In genomic region chr9:136241540-136241939, GRCh38 we compare ENCODE assay signal across 16 cellular contexts. TPM values are rescaled to one million over a fixed set of nuclear protein-coding genes. Genes with fewer than 3 reads are reported as not detected.
DNase-seq lines count a peak whose midpoint lies in the region; ATAC-seq and TF ChIP-seq lines count a peak whose summit lies in the region.
"Had no signal": no experiment of that assay in that cellular context is flagged by ENCODE, and none has a peak within 500 bp of the region (broad histone marks: within the 10 kb centered on the region; RNA-seq: fewer than 3 reads in every experiment).

No MANE protein-coding gene starts in this region.

- no peaks in the 10 kb centered on the region for H3K9me2 ChIP-seq in Loucy (replicated peaks; ENCODE audit: low read depth, low read length)

- H2AFZ ChIP-seq in Loucy (ENCODE audit: low read length), result no peak overlapping the region
- H2AFZ ChIP-seq: PC-9 had no signal

- H3K9me3 Mint-ChIP-seq in T-helper 1 cell treated with Interleukin-12 subunit alpha and Interleukin-12 subunit beta and Interleukin-4 antibody, amounts not matched to agents 30 μg/mL and 1 μg/mL, for 36 hours, result no peaks in the 10 kb centered on the region
- H3K9me3 Mint-ChIP-seq in brain, result no peaks in the 10 kb centered on the region
- H3K9me3 Mint-ChIP-seq in stimulated activated memory B cell treated with anti-CD40 and anti-IgM and Interleukin-4, amounts not matched to agents 10 μg/mL and 1 μg/mL and 100 μg/mL, for 72 hours, result no peaks in the 10 kb centered on the region
- H3K9me3 Mint-ChIP-seq: T-cell had no signal

- H3K79me2 ChIP-seq in Loucy (ENCODE audit: insufficient read depth, low read length), result peaks cover 86% of the 10 kb centered on the region

- peak overlapping the region; percentile 75 for H3K9ac ChIP-seq in Loucy (ENCODE audit: low read depth, low read length, poor library complexity, severe bottlenecking)

- no peak for ATAC-seq in stimulated activated memory B cell treated with anti-CD40 and anti-IgM and Interleukin-4, amounts not matched to agents 10 μg/mL and 1 μg/mL and 100 μg/mL, for 72 hours
- ATAC-seq in HG02623 (IDR thresholded peaks at IDR 0.05; ENCODE audit: unreplicated experiment), result no peak
- ATAC-seq in HG03097 (IDR thresholded peaks at IDR 0.05; ENCODE audit: low FRiP score, unreplicated experiment), result no peak
- ATAC-seq: HCT116, T-cell had no signal

- no peak overlapping the region for H3K4me3 ChIP-seq in Loucy (ENCODE audit: low read length, poor library complexity, severe bottlenecking)
- H3K4me3 ChIP-seq: PC-9 had no signal

- peaks cover 5% of the 10 kb centered on the region; the same call in 1 of the 2 replicates for H3K36me3 ChIP-seq in Loucy (ENCODE audit: insufficient read depth, low read length)

- H3K4me3 Mint-ChIP-seq in T-helper 1 cell treated with Interleukin-12 subunit alpha and Interleukin-12 subunit beta and Interleukin-4 antibody, amounts not matched to agents 30 μg/mL and 1 μg/mL, for 36 hours, result no peak overlapping the region
- peak overlapping the region in 2 of 5 experiments; percentile 27 to 90 for H3K4me3 Mint-ChIP-seq in brain
- H3K4me3 Mint-ChIP-seq in stimulated activated memory B cell treated with anti-CD40 and anti-IgM and Interleukin-4, amounts not matched to agents 10 μg/mL and 1 μg/mL and 100 μg/mL, for 72 hours, result peak overlapping the region; percentile 33
- H3K4me3 Mint-ChIP-seq: T-cell had no signal

- H3K27me3 ChIP-seq in Loucy (ENCODE audit: insufficient read depth, low read length, poor library complexity, severe bottlenecking), result no peaks in the 10 kb centered on the region

- no peak for TF ChIP-seq CTCF in Loucy (conservative IDR thresholded peaks at IDR 0.05; ENCODE audit: low read length)
- TF ChIP-seq CTCF in brain (conservative IDR thresholded peaks at IDR 0.05), result no peak

- H3K4me1 ChIP-seq in Loucy (ENCODE audit: insufficient read depth, low read length, poor library complexity, severe bottlenecking), result peaks cover 73% of the 10 kb centered on the region

- no peaks in the 10 kb centered on the region for H3K27me3 Mint-ChIP-seq in T-helper 1 cell treated with Interleukin-12 subunit alpha and Interleukin-12 subunit beta and Interleukin-4 antibody, amounts not matched to agents 30 μg/mL and 1 μg/mL, for 36 hours (ENCODE audit: low read depth)
- no peaks in the 10 kb centered on the region for H3K27me3 Mint-ChIP-seq in brain
- H3K27me3 Mint-ChIP-seq in stimulated activated memory B cell treated with anti-CD40 and anti-IgM and Interleukin-4, amounts not matched to agents 10 μg/mL and 1 μg/mL and 100 μg/mL, for 72 hours, result no peaks in the 10 kb centered on the region
- H3K27me3 Mint-ChIP-seq: T-cell had no signal

- peak overlapping the region; percentile 97 for H3K4me2 ChIP-seq in Loucy (ENCODE audit: low read depth, low read length, poor library complexity, severe bottlenecking)
- H3K4me2 ChIP-seq: PC-9 had no signal

- peaks cover 6% of the 10 kb centered on the region; the same call in 1 of the 2 replicates for H3F3A ChIP-seq in Loucy (ENCODE audit: low read depth)

- H3K9me3 ChIP-seq in Loucy (ENCODE audit: insufficient read depth, low read depth, low read length), result no peaks in the 10 kb centered on the region

- peaks cover 25% of the 10 kb centered on the region for H3K4me1 Mint-ChIP-seq in T-helper 1 cell treated with Interleukin-12 subunit alpha and Interleukin-12 subunit beta and Interleukin-4 antibody, amounts not matched to agents 30 μg/mL and 1 μg/mL, for 36 hours (ENCODE audit: low read depth)
- H3K4me1 Mint-ChIP-seq in brain, result peaks cover 78% of the 10 kb centered on the region
- H3K4me1 Mint-ChIP-seq in stimulated activated memory B cell treated with anti-CD40 and anti-IgM and Interleukin-4, amounts not matched to agents 10 μg/mL and 1 μg/mL and 100 μg/mL, for 72 hours, result peaks cover 82% of the 10 kb centered on the region

- peaks cover 28% of the 10 kb centered on the region for H4K20me1 ChIP-seq in Loucy (ENCODE audit: insufficient read depth, low read length, poor library complexity, severe bottlenecking)

- peak overlapping the region; percentile 22 for H3K27ac Mint-ChIP-seq in T-helper 1 cell treated with Interleukin-12 subunit alpha and Interleukin-12 subunit beta and Interleukin-4 antibody, amounts not matched to agents 30 μg/mL and 1 μg/mL, for 36 hours
- peak overlapping the region in 3 of 5 experiments; percentile 67 to 99 (median 74) for H3K27ac Mint-ChIP-seq in brain
- H3K27ac Mint-ChIP-seq in stimulated activated memory B cell treated with anti-CD40 and anti-IgM and Interleukin-4, amounts not matched to agents 10 μg/mL and 1 μg/mL and 100 μg/mL, for 72 hours, result peak overlapping the region; percentile 93

- DNase-seq in T-helper 1 cell (no peak), NCI-H2196 treated with DMSO at 0.1 percent for 48 hours (lab: John Stamatoyannopoulos, UW; ENCODE audit: unreplicated experiment) (no peak)
- DNase-seq: 8988T, COR-L47, DMS79, NCI-H187 treated with DMSO at 0.1 percent for 48 hours, NCI-H2171, PC-9, T-cell had no signal

- H3K36me3 Mint-ChIP-seq in T-helper 1 cell treated with Interleukin-12 subunit alpha and Interleukin-12 subunit beta and Interleukin-4 antibody, amounts not matched to agents 30 μg/mL and 1 μg/mL, for 36 hours (ENCODE audit: low read depth), result no peaks in the 10 kb centered on the region
- no peaks in the 10 kb centered on the region for H3K36me3 Mint-ChIP-seq in brain
- H3K36me3 Mint-ChIP-seq in stimulated activated memory B cell treated with anti-CD40 and anti-IgM and Interleukin-4, amounts not matched to agents 10 μg/mL and 1 μg/mL and 100 μg/mL, for 72 hours, result peaks cover 30% of the 10 kb centered on the region
- H3K36me3 Mint-ChIP-seq: T-cell had no signal

RNA-seq across cellular contexts. Expression of gene QSOX2, which starts 4.1 kb away (rescaled TPM):
- polyA plus RNA-seq in brain (ENCODE audit: insufficient read depth, low read depth, low replicate concordance), result 33.2 TPM

RNA-seq across cellular contexts. Expression of gene LHX3, which starts 36.6 kb away (rescaled TPM):
- 1.6 TPM for polyA plus RNA-seq in brain (ENCODE audit: insufficient read depth, low read depth, low replicate concordance)

Comparison
In these comparisons a context has a peak if more than half of its experiments do, and no peak if none do; other contexts are left out.
1. H3K27ac Mint-ChIP-seq: peak in every context shown above with its lines; median percentile 93 in stimulated activated memory B cell treated with anti-CD40 and anti-IgM and Interleukin-4, amounts not matched to agents 10 μg/mL and 1 μg/mL and 100 μg/mL, for 72 hours; 74 in brain; 22 in T-helper 1 cell treated with Interleukin-12 subunit alpha and Interleukin-12 subunit beta and Interleukin-4 antibody, amounts not matched to agents 30 μg/mL and 1 μg/mL, for 36 hours.